8 cellular contexts compared by ENCODE assay signal in the genomic region with DNA sequence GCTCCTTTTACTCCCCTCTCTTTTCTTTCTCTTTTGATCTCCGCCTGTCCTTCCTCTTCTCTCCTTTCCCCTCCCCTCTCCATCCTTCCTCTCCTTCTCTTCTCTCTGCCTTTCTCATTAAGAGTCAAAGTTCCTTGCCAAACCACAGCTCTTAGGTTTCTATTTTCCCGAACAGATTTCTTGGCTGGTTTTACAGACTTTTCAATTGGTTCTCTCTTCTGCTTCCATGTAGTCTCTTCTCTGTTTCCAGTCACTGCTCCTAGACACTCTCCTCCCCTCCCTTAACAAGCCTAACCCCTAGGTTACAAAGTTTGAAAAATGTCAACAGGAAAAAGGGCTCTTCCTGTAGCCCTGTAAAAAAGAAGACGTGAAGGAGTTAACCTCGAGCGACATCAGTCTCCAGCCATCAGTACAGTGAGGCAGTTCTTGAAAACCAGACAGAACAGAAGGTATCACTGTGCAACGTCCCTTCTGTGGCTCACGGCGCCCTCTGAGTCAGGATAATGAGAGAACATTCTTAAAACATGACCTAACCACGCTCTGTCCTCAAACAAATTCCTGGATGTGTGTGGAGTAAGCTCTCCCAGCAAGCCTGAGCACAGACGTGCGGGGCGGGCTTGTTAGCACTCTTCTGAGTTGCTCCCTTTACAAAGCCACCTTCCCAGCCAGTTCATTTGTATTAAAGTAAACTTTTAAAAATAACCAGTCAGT.
A peak's percentile ranks its signal among the peaks of the same experiment; 100 is the strongest.
DNase-seq lines count a peak whose midpoint lies in the region; ATAC-seq and TF ChIP-seq lines count a peak whose summit lies in the region.

No MANE protein-coding gene starts in this region.

- H3K9me3 ChIP-seq in BLaER1 = no peaks in the 10 kb centered on the region

- H4K20me1 ChIP-seq in BLaER1 = no peaks in the 10 kb centered on the region

- DNase-seq in MV-4-11 (lab: John Stamatoyannopoulos, UW) (peak; percentile 33), coronary artery (ENCODE audit: low spot score) (peak; percentile 79), medulla oblongata (ENCODE audit: extremely low spot score) (peak; percentile 30), GM19238 (ENCODE audit: insufficient read length, low spot score) (no peak), GM13976 (ENCODE audit: low spot score) (no peak)

- in situ Hi-C loops in GM13976 (cut with MboI; ENCODE audit: low sequenced_read_pairs, unreplicated experiment) = no loop called here

- H3K27me3 ChIP-seq in BLaER1 = no peaks in the 10 kb centered on the region

- no peak overlapping the region for H3K27ac ChIP-seq in BLaER1
- H3K27ac ChIP-seq in coronary artery = no peak overlapping the region

- ATAC-seq in GM21825 (IDR thresholded peaks at IDR 0.05; ENCODE audit: unreplicated experiment) (no peak), HG03097 (IDR thresholded peaks at IDR 0.05; ENCODE audit: low FRiP score, unreplicated experiment) (no peak)

- H3K4me2 ChIP-seq in BLaER1 = peak overlapping the region; percentile 61

- TF ChIP-seq CTCF in coronary artery (IDR thresholded peaks at IDR 0.05) (no peak), GM13976 (IDR thresholded peaks at IDR 0.05; ENCODE audit: borderline replicate concordance, control extremely low read depth, extremely low read depth, insufficient read depth, missing control alignments) (no peak)

- H3K4me3 ChIP-seq in BLaER1 = no peak overlapping the region
- H3K4me3 ChIP-seq in coronary artery = peak overlapping the region; percentile 23

- peaks cover 20% of the 10 kb centered on the region for H3K4me1 ChIP-seq in BLaER1

- H3K9ac ChIP-seq in BLaER1 = no peak overlapping the region

- no peaks in the 10 kb centered on the region for H3K36me3 ChIP-seq in BLaER1

Comparison
In these comparisons a context has a peak if more than half of its experiments do, and no peak if none do; other contexts are left out.
1. DNase-seq: peak in MV-4-11 (single experiment), coronary artery (single experiment) and medulla oblongata (single experiment); none in GM19238 (single experiment) and GM13976 (single experiment).